Comparison of ENCODE assay signal across 8 cellular contexts in genomic region chr17:79803997-79804855, GRCh38. TPM values are rescaled to one million over a fixed set of nuclear protein-coding genes. Genes with fewer than 3 reads are reported as not detected.
DNase-seq lines count a peak whose midpoint lies in the region; ATAC-seq and TF ChIP-seq lines count a peak whose summit lies in the region.

No MANE protein-coding gene starts in this region.

- DNase-seq in cardiac muscle cell (ENCODE audit: low read depth in 1 of 2, low spot score in 1 of 2), result no peak
- no peak for DNase-seq in left ventricle myocardium superior
- peak; percentile 66 to 72 for DNase-seq in activated CD4-positive, alpha-beta T cell treated with anti-CD3 and anti-CD28 coated beads for 4 hours
- DNase-seq in fibroblast of the aortic adventitia (ENCODE audit: low read depth), result peak; percentile 21
- DNase-seq in stimulated activated CD8-positive, alpha-beta memory T cell treated with anti-CD3 and anti-CD28 coated beads, Interleukin-15, amount 100 ng/mL, for 48 hours (ENCODE audit: low read depth in 2 of 2), result peak; percentile 61 to 69
- DNase-seq in vagina (ENCODE audit: extremely low spot score in 2 of 2), result no peak
- no peak for DNase-seq in kidney glomerular epithelial cell (lab: John Stamatoyannopoulos, UW)

- intact Hi-C loops in left ventricle myocardium superior (cut with micrococcal nuclease), result no loop called here
- intact Hi-C loops in vagina (cut with DNase I), result no loop called here

- H3K4me3 ChIP-seq in cardiac muscle cell (peak overlapping the region; percentile 9), fibroblast of the aortic adventitia (ENCODE audit: low read depth, low read length) (no peak overlapping the region), vagina (peak overlapping the region in 1 of 2 donors; percentile 9)

- H3K27ac ChIP-seq in cardiac muscle cell (no peak overlapping the region), vagina (no peak overlapping the region)

- no peak for TF ChIP-seq POLR2A in vagina (IDR thresholded peaks at IDR 0.05)

- H3K27me3 ChIP-seq in cardiac muscle cell (peaks cover 100% of the 10 kb centered on the region), vagina (peaks cover 50% of the 10 kb centered on the region)

- no peak for TF ChIP-seq CTCF in cardiac muscle cell (IDR thresholded peaks at IDR 0.05; ENCODE audit: low read depth, low read length)
- TF ChIP-seq CTCF in fibroblast of the aortic adventitia (IDR thresholded peaks at IDR 0.05; ENCODE audit: insufficient read depth, low read length), result no peak
- TF ChIP-seq CTCF in vagina (IDR thresholded peaks at IDR 0.05), result no peak

- ATAC-seq in left ventricle myocardium superior (no peak), HG03378 (IDR thresholded peaks at IDR 0.05; ENCODE audit: unreplicated experiment) (peak; percentile 60)

- no peaks in the 10 kb centered on the region for H3K9me3 ChIP-seq in cardiac muscle cell (ENCODE audit: low read depth)
- no peaks in the 10 kb centered on the region for H3K9me3 ChIP-seq in vagina

- H3K4me1 ChIP-seq in cardiac muscle cell (ENCODE audit: low read depth), result peaks cover 1% of the 10 kb centered on the region
- H3K4me1 ChIP-seq in vagina, result peaks cover 49% of the 10 kb centered on the region

- no peaks in the 10 kb centered on the region for H3K36me3 ChIP-seq in cardiac muscle cell
- H3K36me3 ChIP-seq in vagina, result no peaks in the 10 kb centered on the region

RNA-seq across cellular contexts. Expression of gene CBX8, which starts 7.3 kb away (rescaled TPM):
- total RNA-seq in cardiac muscle cell (16.7 and 20.3 TPM in 2 replicates), left ventricle myocardium superior (8.2 TPM), fibroblast of the aortic adventitia (ENCODE audit: low replicate concordance) (1.5 and 1.7 TPM in 2 replicates), vagina (0.98 TPM)
- 8.2 and 13.8 TPM in 2 replicates for polyA plus RNA-seq in cardiac muscle cell

RNA-seq across cellular contexts. Expression of gene CBX2, which starts 26.3 kb away (rescaled TPM):
- total RNA-seq in cardiac muscle cell, result 35.3 and 51.1 TPM in 2 replicates
- 25.8 and 28.8 TPM in 2 replicates for polyA plus RNA-seq in cardiac muscle cell
- 2.9 TPM for total RNA-seq in left ventricle myocardium superior
- 0.57 and 0.63 TPM in 2 replicates for total RNA-seq in fibroblast of the aortic adventitia (ENCODE audit: low replicate concordance)
- total RNA-seq in vagina, result 5.6 TPM

RNA-seq across cellular contexts. Expression of gene CBX4, which starts 35.0 kb away (rescaled TPM):
- total RNA-seq in cardiac muscle cell (78.2 and 91.6 TPM in 2 replicates), left ventricle myocardium superior (27.4 TPM), fibroblast of the aortic adventitia (ENCODE audit: low replicate concordance) (8.3 and 12.8 TPM in 2 replicates), vagina (13.0 TPM)
- 43.6 and 51.9 TPM in 2 replicates for polyA plus RNA-seq in cardiac muscle cell

Comparison
In these comparisons a context has a peak if more than half of its experiments do, and no peak if none do; other contexts are left out.
1. DNase-seq: peak in activated CD4-positive, alpha-beta T cell treated with anti-CD3 and anti-CD28 coated beads for 4 hours (2 of 2), fibroblast of the aortic adventitia (single experiment) and stimulated activated CD8-positive, alpha-beta memory T cell treated with anti-CD3 and anti-CD28 coated beads, Interleukin-15, amount 100 ng/mL, for 48 hours (2 of 2); none in cardiac muscle cell (0 of 2), left ventricle myocardium superior (single experiment), vagina (0 of 2) and kidney glomerular epithelial cell (single experiment).